ENCODE assay signal across 2 cellular contexts in genomic region chr3:183954875-183955274, GRCh38.
TF ChIP-seq lines count a peak whose summit lies in the region.

No MANE protein-coding gene starts in this region.

TF ChIP-seq in GM23338, 12 proteins besides CTCF, POLR2A, EP300 and RAD21:
- peak; percentile 46 for TF ChIP-seq CREB1 (CRISPR knock-in tag; IDR thresholded peaks at IDR 0.05; ENCODE audit: low read depth)
- TF ChIP-seq, protein P1, sequence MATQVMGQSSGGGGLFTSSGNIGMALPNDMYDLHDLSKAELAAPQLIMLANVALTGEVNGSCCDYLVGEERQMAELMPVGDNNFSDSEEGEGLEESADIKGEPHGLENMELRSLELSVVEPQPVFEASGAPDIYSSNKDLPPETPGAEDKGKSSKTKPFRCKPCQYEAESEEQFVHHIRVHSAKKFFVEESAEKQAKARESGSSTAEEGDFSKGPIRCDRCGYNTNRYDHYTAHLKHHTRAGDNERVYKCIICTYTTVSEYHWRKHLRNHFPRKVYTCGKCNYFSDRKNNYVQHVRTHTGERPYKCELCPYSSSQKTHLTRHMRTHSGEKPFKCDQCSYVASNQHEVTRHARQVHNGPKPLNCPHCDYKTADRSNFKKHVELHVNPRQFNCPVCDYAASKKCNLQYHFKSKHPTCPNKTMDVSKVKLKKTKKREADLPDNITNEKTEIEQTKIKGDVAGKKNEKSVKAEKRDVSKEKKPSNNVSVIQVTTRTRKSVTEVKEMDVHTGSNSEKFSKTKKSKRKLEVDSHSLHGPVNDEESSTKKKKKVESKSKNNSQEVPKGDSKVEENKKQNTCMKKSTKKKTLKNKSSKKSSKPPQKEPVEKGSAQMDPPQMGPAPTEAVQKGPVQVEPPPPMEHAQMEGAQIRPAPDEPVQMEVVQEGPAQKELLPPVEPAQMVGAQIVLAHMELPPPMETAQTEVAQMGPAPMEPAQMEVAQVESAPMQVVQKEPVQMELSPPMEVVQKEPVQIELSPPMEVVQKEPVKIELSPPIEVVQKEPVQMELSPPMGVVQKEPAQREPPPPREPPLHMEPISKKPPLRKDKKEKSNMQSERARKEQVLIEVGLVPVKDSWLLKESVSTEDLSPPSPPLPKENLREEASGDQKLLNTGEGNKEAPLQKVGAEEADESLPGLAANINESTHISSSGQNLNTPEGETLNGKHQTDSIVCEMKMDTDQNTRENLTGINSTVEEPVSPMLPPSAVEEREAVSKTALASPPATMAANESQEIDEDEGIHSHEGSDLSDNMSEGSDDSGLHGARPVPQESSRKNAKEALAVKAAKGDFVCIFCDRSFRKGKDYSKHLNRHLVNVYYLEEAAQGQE (IDR thresholded peaks at IDR 0.05; ENCODE audit: unreplicated experiment) = no peak

TF ChIP-seq in H1, 55 proteins besides CTCF, POLR2A, EP300 and RAD21:
- TF ChIP-seq TCF12 (IDR thresholded peaks at IDR 0.05; ENCODE audit: low read depth, low read length) (0 out of 2 replicates have a peak, but pooled peaks have one; percentile 15), SIN3A (conservative IDR thresholded peaks at IDR 0.05 in 1 of 2, IDR thresholded peaks at IDR 0.05 in 1 of 2; ENCODE audit: low read depth in 1 of 2, low read length in 2 of 2) (peak; percentile 61; a peak in 1 of 4 replicates), CREB1 (IDR thresholded peaks at IDR 0.05) (peak; percentile 65), EGR1 (IDR thresholded peaks at IDR 0.05; ENCODE audit: borderline replicate concordance, low read depth, low read length) (no peak)
TF ChIP-seq in H1: peak in this region for 3.
